Comparison of ENCODE assay signal across 10 cellular contexts in the genomic region with DNA sequence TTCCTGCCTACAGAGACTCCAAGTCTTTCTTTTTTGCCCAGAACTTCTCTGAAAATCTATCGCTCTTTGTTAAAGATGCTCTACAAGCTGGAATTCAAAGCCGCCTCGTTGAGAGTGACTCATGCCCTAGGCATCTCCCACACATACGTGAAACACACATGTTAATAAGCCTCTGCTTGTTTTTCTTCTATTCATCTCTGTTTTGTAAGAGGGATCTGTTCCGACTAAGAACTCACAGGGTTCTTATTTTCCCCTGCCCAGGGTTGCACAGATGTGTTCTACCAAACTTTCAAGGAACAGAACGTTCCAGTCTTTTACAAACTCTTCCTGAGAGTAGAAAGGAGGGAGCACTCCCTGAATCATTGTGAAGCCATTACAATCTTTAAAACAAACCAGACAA. TPM values are rescaled to one million over a fixed set of nuclear protein-coding genes. Genes with fewer than 3 reads are reported as not detected.
DNase-seq lines count a peak whose midpoint lies in the region; ATAC-seq and TF ChIP-seq lines count a peak whose summit lies in the region.
"Had no signal": no experiment of that assay in that cellular context is flagged by ENCODE, and none has a peak within 500 bp of the region (broad histone marks: within the 10 kb centered on the region; RNA-seq: fewer than 3 reads in every experiment).

No MANE protein-coding gene starts in this region.

- H3K27ac ChIP-seq in ovary, result peak overlapping the region; percentile 34 to 74

- H3K4me3 ChIP-seq in fibroblast of pulmonary artery (replicated peaks; ENCODE audit: low read depth, low read length) (no peak overlapping the region), ovary (no peak overlapping the region)

- no peaks in the 10 kb centered on the region for H3K36me3 ChIP-seq in ovary

- WGBS in ovary, 3 donors, result 5 to 6% (median 6%) methylated on average over 6 of the region's 6 CpGs

- intact Hi-C loops in ovary (cut with DNase I), result no loop called here

- H3K4me1 ChIP-seq in ovary (ENCODE audit: insufficient read depth), result peaks cover 6% of the 10 kb centered on the region

- TF ChIP-seq EP300 in ovary (IDR thresholded peaks at IDR 0.05), result peak; percentile 89

- no peaks in the 10 kb centered on the region for H3K9me3 ChIP-seq in ovary

- TF ChIP-seq CTCF in fibroblast of pulmonary artery (IDR thresholded peaks at IDR 0.05; ENCODE audit: low read length, missing control alignments) (no peak), ovary (IDR thresholded peaks at IDR 0.05) (no peak)

- no peaks in the 10 kb centered on the region for H3K27me3 ChIP-seq in ovary

- TF ChIP-seq POLR2A in ovary (IDR thresholded peaks at IDR 0.05) (no peak), GM18505 (IDR thresholded peaks at IDR 0.05; ENCODE audit: borderline replicate concordance, extremely low read depth, insufficient read depth, insufficient read length) (no peak)

- no peak for ATAC-seq in GM18505 (IDR thresholded peaks at IDR 0.05; ENCODE audit: unreplicated experiment)

- DNase-seq in CD1c-positive myeloid dendritic cell (ENCODE audit: extremely low spot score) (peak; percentile 47), RPMI7951 (ENCODE audit: low read depth) (peak; percentile 70), fibroblast of pulmonary artery (ENCODE audit: low read depth) (peak; percentile 88), ovary (peak in 4 of 5 donors; percentile 42 to 77 (median 64)), ureter (ENCODE audit: low spot score) (no peak), HK-2 (ENCODE audit: unreplicated experiment) (no peak), SW 1271 (lab: John Stamatoyannopoulos, UW) (no peak)
- DNase-seq: DMS153, NCI-H1417 had no signal

RNA-seq across cellular contexts. Expression of a gene that starts 55.5 kb away (rescaled TPM):
- total RNA-seq in RPMI7951 (2014; rRNA removed; shearing (Covaris generic)), result 25.5 and 28.1 TPM in 2 replicates
- 10 to 100 TPM; 19.8 to 41.2 (median 35.3) TPM for total RNA-seq in ovary
- polyA plus RNA-seq in ovary, result 10 to 100 TPM; 20.2 to 41.2 TPM
- total RNA-seq in ureter, result 63.5 TPM

Comparison
In these comparisons a context has a peak if more than half of its experiments do, and no peak if none do; other contexts are left out.
1. DNase-seq: peak in CD1c-positive myeloid dendritic cell (single experiment), RPMI7951 (single experiment), fibroblast of pulmonary artery (single experiment) and ovary (4 of 5); none in ureter (single experiment), HK-2 (single experiment) and SW 1271 (0 of 2).